ENCODE assay signal across 12 cellular contexts in genomic region chr2:109447251-109447661, GRCh38.
DNase-seq lines count a peak whose midpoint lies in the region; ATAC-seq and TF ChIP-seq lines count a peak whose summit lies in the region.
"Had no signal": no experiment of that assay in that cellular context is flagged by ENCODE, and none has a peak within 500 bp of the region (broad histone marks: within the 10 kb centered on the region; RNA-seq: fewer than 3 reads in every experiment).

No MANE protein-coding gene starts in this region.

- no peak overlapping the region for H3K23ac ChIP-seq in trophoblast cell (ENCODE audit: low read length)
- no peak overlapping the region for H3K23ac ChIP-seq in H9 (ENCODE audit: insufficient read length, low read depth, low read length)

- H3K18ac ChIP-seq in trophoblast cell (ENCODE audit: low read length) (no peak overlapping the region), H9 (ENCODE audit: insufficient read length, low read depth, low read length) (no peak overlapping the region)

- H2AFZ ChIP-seq in trophoblast cell (ENCODE audit: insufficient read depth, low read length, poor library complexity) (no peak overlapping the region), H9 (ENCODE audit: low read length) (no peak overlapping the region)

- no peak overlapping the region for H3K56ac ChIP-seq in H9 (ENCODE audit: insufficient read length, low read depth, low read length)

- H3K4me3 Mint-ChIP-seq in H9, result no peak overlapping the region
- H3K4me3 Mint-ChIP-seq in effector memory CD8-positive, alpha-beta T cell, result no peak overlapping the region
- H3K4me3 Mint-ChIP-seq: activated naive CD4-positive, alpha-beta T cell treated with anti-CD3 and anti-CD28 coated beads, Interleukin-2, amount 50 U/mL, for 24 hours; CD8-positive, alpha-beta memory T cell had no signal

- H3K4me1 ChIP-seq in esophagus squamous epithelium, result peaks cover 4 to 40% (median 7%) of the 10 kb centered on the region in 3 donors
- H3K4me1 ChIP-seq in trophoblast cell (ENCODE audit: control insufficient read depth in 1 of 2, insufficient read depth in 2 of 2, low read length in 2 of 2), result no peaks in the 10 kb centered on the region
- H3K4me1 ChIP-seq in H9 (ENCODE audit: insufficient read depth, low read length), result no peaks in the 10 kb centered on the region
- H3K4me1 ChIP-seq: foreskin keratinocyte had no signal

- H3K4me3 ChIP-seq in BJ (ENCODE audit: low read depth, low read length) (no peak overlapping the region), esophagus squamous epithelium (no peak overlapping the region), trophoblast cell (ENCODE audit: low read depth, low read length) (no peak overlapping the region)

- H2AK5ac ChIP-seq in trophoblast cell (ENCODE audit: low read length) (no peak overlapping the region), H9 (ENCODE audit: insufficient read length, low read length) (no peak overlapping the region)

- H3K4me1 Mint-ChIP-seq in H9, result no peaks in the 10 kb centered on the region
- no peaks in the 10 kb centered on the region for H3K4me1 Mint-ChIP-seq in effector memory CD8-positive, alpha-beta T cell (ENCODE audit: low read depth in 2 of 2)
- H3K4me1 Mint-ChIP-seq: activated naive CD4-positive, alpha-beta T cell treated with anti-CD3 and anti-CD28 coated beads, Interleukin-2, amount 50 U/mL, for 24 hours; CD8-positive, alpha-beta memory T cell had no signal

- no peaks in the 10 kb centered on the region for H4K20me1 ChIP-seq in H9 (ENCODE audit: control insufficient read depth, insufficient read depth, insufficient read length)

- H3K36me3 ChIP-seq in BJ (ENCODE audit: control insufficient read depth, insufficient read depth, low read length), result peaks cover 7% of the 10 kb centered on the region
- H3K36me3 ChIP-seq in esophagus squamous epithelium, result peaks cover 0 to 21% (median 0%) of the 10 kb centered on the region in 3 donors
- H3K36me3 ChIP-seq in trophoblast cell (ENCODE audit: control insufficient read depth in 1 of 2, insufficient read depth in 2 of 2, low read length in 2 of 2), result no peaks in the 10 kb centered on the region

- H2BK15ac ChIP-seq in H9 (ENCODE audit: low read depth, low read length), result no peak overlapping the region

- H3K9me3 ChIP-seq in esophagus squamous epithelium (peaks cover 0 to 28% (median 9%) of the 10 kb centered on the region in 3 donors), trophoblast cell (ENCODE audit: insufficient read depth, low read depth, low read length) (peaks cover 6% of the 10 kb centered on the region), H9 (ENCODE audit: control insufficient read depth, low read depth, low read length) (peaks cover 5% of the 10 kb centered on the region)

- TF ChIP-seq CTCF in BJ (IDR thresholded peaks at IDR 0.05; ENCODE audit: insufficient read depth, low read depth, low read length) (no peak), esophagus squamous epithelium (IDR thresholded peaks at IDR 0.05) (no peak), H9 (conservative IDR thresholded peaks at IDR 0.05) (no peak)

- peak overlapping the region in 3 of 4 donors; percentile 49 to 53 (median 50) for H3K27ac ChIP-seq in esophagus squamous epithelium
- H3K27ac ChIP-seq in trophoblast cell (ENCODE audit: low read depth, low read length), result no peak overlapping the region
- H3K27ac ChIP-seq in H9 (ENCODE audit: insufficient read length, low read depth, low read length), result no peak overlapping the region
- H3K27ac ChIP-seq: foreskin keratinocyte had no signal

- peaks cover 2% of the 10 kb centered on the region for H3K27me3 Mint-ChIP-seq in H9 (ENCODE audit: low read depth)
- peaks cover 19 to 20% of the 10 kb centered on the region in 2 donors for H3K27me3 Mint-ChIP-seq in effector memory CD8-positive, alpha-beta T cell
- H3K27me3 Mint-ChIP-seq: activated naive CD4-positive, alpha-beta T cell treated with anti-CD3 and anti-CD28 coated beads, Interleukin-2, amount 50 U/mL, for 24 hours had no signal

- H3K79me2 ChIP-seq in trophoblast cell (ENCODE audit: control insufficient read depth, insufficient read depth, low read length, poor library complexity) (no peaks in the 10 kb centered on the region), H9 (ENCODE audit: insufficient read depth, low read length) (no peaks in the 10 kb centered on the region)

- H4K5ac ChIP-seq in H9 (ENCODE audit: insufficient read length, low read depth, low read length), result no peak overlapping the region

- WGBS in esophagus squamous epithelium, 2 donors, result 60 to 66% methylated on average over 9 of the region's 9 CpGs
- WGBS in trophoblast cell (ENCODE audit: extremely low coverage, insufficient coverage, insufficient read length), result no CpG with 5 or more reads among the region's 9 CpGs
- WGBS in H9 (ENCODE audit: extremely low coverage, insufficient read length, low lambda C conversion rate), result no CpG with 5 or more reads among the region's 9 CpGs

- no peak overlapping the region for H3K9ac ChIP-seq in trophoblast cell (ENCODE audit: low read length)
- H3K9ac ChIP-seq in H9 (ENCODE audit: extremely low read depth, insufficient read length, low read length), result no peak overlapping the region

- H4K91ac ChIP-seq in trophoblast cell (ENCODE audit: low read depth, low read length) (no peak overlapping the region), H9 (ENCODE audit: insufficient read length, low read depth, low read length) (no peak overlapping the region)

- no peak overlapping the region for H3K4me2 ChIP-seq in trophoblast cell (ENCODE audit: low read length)
- H3K4me2 ChIP-seq in H9 (ENCODE audit: insufficient read depth, insufficient read length, low read length), result no peak overlapping the region

- CTCF ChIA-PET in BJ (lab: Yijun Ruan, JAX), result interaction anchor here (0.6 to 4.0 kb wide), 5 partner anchors 8 to 522 kb away, joined by 3 to 11 read pairs (median 4); partner anchors contain the start of gene SH3RF3

- H3K27ac Mint-ChIP-seq in H9, result no peak overlapping the region
- no peak overlapping the region for H3K27ac Mint-ChIP-seq in effector memory CD8-positive, alpha-beta T cell
- H3K27ac Mint-ChIP-seq: activated naive CD4-positive, alpha-beta T cell treated with anti-CD3 and anti-CD28 coated beads, Interleukin-2, amount 50 U/mL, for 24 hours; CD8-positive, alpha-beta memory T cell had no signal

- no peak overlapping the region for H2BK120ac ChIP-seq in trophoblast cell (ENCODE audit: insufficient read depth, low read length, poor library complexity)
- H2BK120ac ChIP-seq in H9 (ENCODE audit: low read depth, low read length, poor library complexity, severe bottlenecking), result no peak overlapping the region

- H3K4ac ChIP-seq in trophoblast cell (ENCODE audit: low read depth, low read length), result no peak overlapping the region
- H3K4ac ChIP-seq in H9 (ENCODE audit: low read depth, low read length), result no peak overlapping the region

- H3K27me3 ChIP-seq in BJ (ENCODE audit: control insufficient read depth, insufficient read depth, low read length), result no peaks in the 10 kb centered on the region
- no peaks in the 10 kb centered on the region for H3K27me3 ChIP-seq in esophagus squamous epithelium
- no peaks in the 10 kb centered on the region for H3K27me3 ChIP-seq in trophoblast cell (ENCODE audit: insufficient read depth, low read length)
- no peaks in the 10 kb centered on the region for H3K27me3 ChIP-seq in H9 (ENCODE audit: insufficient read depth, low read length)

- no peak for ATAC-seq in effector memory CD8-positive, alpha-beta T cell (replicated peaks)
- ATAC-seq: foreskin keratinocyte had no signal

- no peaks in the 10 kb centered on the region for H3K23me2 ChIP-seq in H9 (ENCODE audit: insufficient read length, low read depth, low read length, poor library complexity, severe bottlenecking)

- H2BK5ac ChIP-seq in trophoblast cell (ENCODE audit: low read depth, low read length, poor library complexity), result no peak overlapping the region
- no peak overlapping the region for H2BK5ac ChIP-seq in H9 (ENCODE audit: insufficient read length, low read length)

- no peak overlapping the region for H2BK20ac ChIP-seq in H9 (ENCODE audit: low read depth, low read length, poor library complexity, severe bottlenecking)

- H3K9me3 Mint-ChIP-seq in H9, result peaks cover 28 to 32% of the 10 kb centered on the region in 2 experiments
- H3K9me3 Mint-ChIP-seq in effector memory CD8-positive, alpha-beta T cell, result peaks cover 15% of the 10 kb centered on the region in 2 donors

- intact Hi-C loops in esophagus squamous epithelium (cut with DNase I), result no loop called here

- peak; percentile 97 for DNase-seq in BJ (ENCODE audit: low read depth)
- peak; percentile 67 for DNase-seq in NCI-H2227 treated with DMSO at 0.1 percent for 48 hours (lab: John Stamatoyannopoulos, UW)
- DNase-seq in esophagus squamous epithelium (lab: John Stamatoyannopoulos, UW), result no peak
- peak; percentile 56 to 81 for DNase-seq in trophoblast cell
- no peak for DNase-seq in NCI-H345 treated with DMSO at 0.1 percent for 48 hours (lab: John Stamatoyannopoulos, UW; ENCODE audit: unreplicated experiment)
- DNase-seq in H9, result no peak
- no peak for DNase-seq in effector memory CD8-positive, alpha-beta T cell
- no peak for DNase-seq in GM19240 (ENCODE audit: insufficient read length, low spot score)
- DNase-seq: activated CD4-positive, CD25-positive, alpha-beta regulatory T cell treated with anti-CD3 and anti-CD28 coated beads, Interleukin-2, amount 50 U/mL, for 72 hours; CD8-positive, alpha-beta memory T cell had no signal

- H3K36me3 Mint-ChIP-seq in H9 (ENCODE audit: insufficient read depth in 1 of 3, low read depth in 3 of 3), result peaks cover 2 to 13% (median 10%) of the 10 kb centered on the region in 3 experiments
- no peaks in the 10 kb centered on the region for H3K36me3 Mint-ChIP-seq in effector memory CD8-positive, alpha-beta T cell (ENCODE audit: insufficient read depth)

- H3K14ac ChIP-seq in trophoblast cell (ENCODE audit: low read length), result no peak overlapping the region
- no peak overlapping the region for H3K14ac ChIP-seq in H9 (ENCODE audit: insufficient read depth, low read length)

- H4K8ac ChIP-seq in trophoblast cell (ENCODE audit: low read depth, low read length), result no peak overlapping the region
- H4K8ac ChIP-seq in H9 (replicated peaks; ENCODE audit: insufficient read length, low read depth, low read length), result no peak overlapping the region

- H3K79me1 ChIP-seq in trophoblast cell (ENCODE audit: low read length) (no peaks in the 10 kb centered on the region), H9 (ENCODE audit: insufficient read depth, low read depth, low read length, poor library complexity, severe bottlenecking) (no peaks in the 10 kb centered on the region)

- no peak overlapping the region for H4K12ac ChIP-seq in trophoblast cell (ENCODE audit: low read depth, low read length)

- no peak overlapping the region for H2BK12ac ChIP-seq in trophoblast cell (ENCODE audit: low read length)
- no peak overlapping the region for H2BK12ac ChIP-seq in H9 (ENCODE audit: insufficient read length, low read depth, low read length)

- POLR2A ChIA-PET in BJ (lab: Charles Lee), result interaction anchor here (0.6 kb wide), 1 partner anchor 28 kb away, joined by 4 read pairs; no protein-coding TSS in a partner anchor

- no peak overlapping the region for H3T11ph ChIP-seq in H9 (ENCODE audit: low read length)

- TF ChIP-seq POLR2A in esophagus squamous epithelium (IDR thresholded peaks at IDR 0.05), result no peak

Comparison
In these comparisons a context has a peak if more than half of its experiments do, and no peak if none do; other contexts are left out.
1. DNase-seq: peak in BJ (single experiment), NCI-H2227 treated with DMSO at 0.1 percent for 48 hours (single experiment) and trophoblast cell (2 of 2); none in esophagus squamous epithelium (single experiment), NCI-H345 treated with DMSO at 0.1 percent for 48 hours (single experiment), H9 (single experiment), effector memory CD8-positive, alpha-beta T cell (0 of 3) and GM19240 (single experiment).
2. H3K27ac ChIP-seq: peak in esophagus squamous epithelium (3 of 4); none in trophoblast cell (single experiment) and H9 (single experiment).